8 cellular contexts compared by ENCODE assay signal in genomic region chr5:74641778-74642542, GRCh38. TPM values are rescaled to one million over a fixed set of nuclear protein-coding genes. Genes with fewer than 3 reads are reported as not detected.
DNase-seq lines count a peak whose midpoint lies in the region; ATAC-seq and TF ChIP-seq lines count a peak whose summit lies in the region.

No MANE protein-coding gene starts in this region.

- peak overlapping the region; percentile 1 to 86 (median 67) for H3K27ac Mint-ChIP-seq in IgD-negative memory B cell

- peak overlapping the region; percentile 91 to 97 (median 94) for H3K4me3 Mint-ChIP-seq in IgD-negative memory B cell

- DNase-seq in DMS114 treated with DMSO at 0.1 percent for 48 hours (lab: John Stamatoyannopoulos, UW; ENCODE audit: unreplicated experiment) = peak; percentile 53
- peak; percentile 19 for DNase-seq in SKM-1 treated with dmso at 0.1 percent for 144 hours (lab: John Stamatoyannopoulos, UW; ENCODE audit: unreplicated experiment)
- DNase-seq in coronary artery (ENCODE audit: low spot score) = no peak
- peak; percentile 29 for DNase-seq in stimulated activated naive CD8-positive, alpha-beta T cell treated with anti-CD3 and anti-CD28 coated beads, Interleukin-15, Interleukin-2, amounts not matched to agents 100 U/mL and 50 U/mL, for 24 hours
- DNase-seq in iPS-NIHi11 (ENCODE audit: low spot score) = no peak

- TF ChIP-seq CTCF in coronary artery (IDR thresholded peaks at IDR 0.05) = no peak
- peak; percentile 71 for TF ChIP-seq CTCF in liver (IDR thresholded peaks at IDR 0.05; ENCODE audit: low read depth, low read length, missing input control)

- H3K4me3 ChIP-seq in coronary artery (peak overlapping the region; percentile 87), liver (ENCODE audit: low read depth in 1 of 3, low read length in 3 of 3) (peak overlapping the region; percentile 74 to 95 (median 78))

- no peaks in the 10 kb centered on the region for H3K9me3 ChIP-seq in liver (ENCODE audit: control insufficient read depth in 4 of 4, low read length in 3 of 4)

- H3K36me3 Mint-ChIP-seq in IgD-negative memory B cell = no peaks in the 10 kb centered on the region

- peaks cover 13 to 19% (median 17%) of the 10 kb centered on the region in 3 donors for H3K4me1 Mint-ChIP-seq in IgD-negative memory B cell

- H3K36me3 ChIP-seq in liver (ENCODE audit: control insufficient read depth in 4 of 4, insufficient read depth in 3 of 4, low read depth in 1 of 4, low read length in 3 of 4) = no peaks in the 10 kb centered on the region

- peak; percentile 91 to 95 for TF ChIP-seq RAD21 in liver (IDR thresholded peaks at IDR 0.05)

- no peak for ATAC-seq in stimulated activated naive CD8-positive, alpha-beta T cell treated with anti-CD3 and anti-CD28 coated beads, Interleukin-15, Interleukin-2, amounts not matched to agents 100 U/mL and 50 U/mL, for 24 hours
- ATAC-seq in activated CD4-positive, CD25-positive, alpha-beta regulatory T cell treated with anti-CD3 and anti-CD28 coated beads, Interleukin-2, amount 50 U/mL, for 24 hours = no peak

- no peaks in the 10 kb centered on the region for H3K27me3 Mint-ChIP-seq in IgD-negative memory B cell

- H3K9me3 Mint-ChIP-seq in IgD-negative memory B cell = no peaks in the 10 kb centered on the region

- peak overlapping the region; percentile 47 to 51 for H3K9ac ChIP-seq in liver (ENCODE audit: low read depth in 1 of 2, low read length in 2 of 2)

- H3K27me3 ChIP-seq in liver (ENCODE audit: control insufficient read depth in 4 of 4, insufficient read depth in 4 of 4, low read length in 3 of 4) = no peaks in the 10 kb centered on the region

- peaks cover 3 to 44% (median 27%) of the 10 kb centered on the region in 4 donors for H3K4me1 ChIP-seq in liver (ENCODE audit: control insufficient read depth in 4 of 4, insufficient read depth in 4 of 4, low read length in 3 of 4)

- WGBS in liver = 4% methylated on average over 28 of the region's 28 CpGs

- peak overlapping the region in 1 of 2 donors; percentile 91 for H3K27ac ChIP-seq in coronary artery
- peak overlapping the region; percentile 91 to 92 for H3K27ac ChIP-seq in liver (ENCODE audit: low read depth in 1 of 2, low read length in 2 of 2)

TF ChIP-seq in liver, 16 proteins besides CTCF, POLR2A, EP300 and RAD21:
- TF ChIP-seq REST (IDR thresholded peaks at IDR 0.05) = no peak
- peak; percentile 7 for TF ChIP-seq YY1 (IDR thresholded peaks at IDR 0.05)
- no peak for TF ChIP-seq HNF4G (IDR thresholded peaks at IDR 0.05)
- no peak for TF ChIP-seq FOXA2 (IDR thresholded peaks at IDR 0.05)
- no peak for TF ChIP-seq ZBTB33 (IDR thresholded peaks at IDR 0.05)
- no peak for TF ChIP-seq JUND (IDR thresholded peaks at IDR 0.05)
- TF ChIP-seq FOXA1 (IDR thresholded peaks at IDR 0.05) = no peak
- no peak for TF ChIP-seq ATF3 (IDR thresholded peaks at IDR 0.05)
- TF ChIP-seq HNF4A (conservative IDR thresholded peaks at IDR 0.05) = peak in 1 of 2 donors; percentile 24
- no peak for TF ChIP-seq TAF1 (conservative IDR thresholded peaks at IDR 0.05)
- TF ChIP-seq SP1 (IDR thresholded peaks at IDR 0.05) = no peak
- no peak for TF ChIP-seq RXRA (IDR thresholded peaks at IDR 0.05)
- TF ChIP-seq GABPA (IDR thresholded peaks at IDR 0.05 in 1 of 2, conservative IDR thresholded peaks at IDR 0.05 in 1 of 2) = no peak

RNA-seq across cellular contexts. Expression of gene ENC1, which starts 1.4 kb away (rescaled TPM):
- polyA plus RNA-seq in IgD-negative memory B cell (2.7 TPM), liver (1 to 10 TPM; 5.7 to 6.9 TPM)
- 10 to 100 TPM; 20.7 to 34.4 TPM for total RNA-seq in liver

RNA-seq across cellular contexts. Expression of gene HEXB, which starts 43.1 kb away (rescaled TPM):
- polyA plus RNA-seq in IgD-negative memory B cell (62.1 TPM), liver (10 to 100 TPM; 79.5 to 84.5 TPM)
- 10 to 100 TPM; 67.7 to 73.0 TPM for total RNA-seq in liver

Comparison
In these comparisons a context has a peak if more than half of its experiments do, and no peak if none do; other contexts are left out.
1. DNase-seq: peak in DMS114 treated with DMSO at 0.1 percent for 48 hours (single experiment), SKM-1 treated with dmso at 0.1 percent for 144 hours (single experiment) and stimulated activated naive CD8-positive, alpha-beta T cell treated with anti-CD3 and anti-CD28 coated beads, Interleukin-15, Interleukin-2, amounts not matched to agents 100 U/mL and 50 U/mL, for 24 hours (single experiment); none in coronary artery (single experiment) and iPS-NIHi11 (single experiment).